ENCODE assay signal across 22 cellular contexts in genomic region chr7:157726764-157727163, GRCh38.
DNase-seq lines count a peak whose midpoint lies in the region; ATAC-seq, FAIRE-seq and TF ChIP-seq lines count a peak whose summit lies in the region.
"Had no signal": no experiment of that assay in that cellular context is flagged by ENCODE, and none has a peak within 500 bp of the region (broad histone marks: within the 10 kb centered on the region; RNA-seq: fewer than 3 reads in every experiment).

No MANE protein-coding gene starts in this region.

- H3K27me3 Mint-ChIP-seq in glutamatergic neuron (ENCODE audit: unreplicated experiment) = peaks cover 8% of the 10 kb centered on the region
- H3K27me3 Mint-ChIP-seq: B cell had no signal

- no peak for TF ChIP-seq POLR2A in K562 (conservative IDR thresholded peaks at IDR 0.05)

- FAIRE-seq in K562 (lab: Jason Lieb, UNC) = no peak
- FAIRE-seq: A549, D721Med, G401.6, GM12891, GM19239 had no signal

- H3K36me3 Mint-ChIP-seq in glutamatergic neuron (ENCODE audit: unreplicated experiment) = no peaks in the 10 kb centered on the region
- H3K36me3 Mint-ChIP-seq: CD8-positive, alpha-beta T cell had no signal

- no peak overlapping the region for H3K27ac Mint-ChIP-seq in glutamatergic neuron (ENCODE audit: unreplicated experiment)
- H3K27ac Mint-ChIP-seq: B cell; CD4-positive, alpha-beta T cell; CD8-positive, alpha-beta T cell had no signal

- DNase-seq in K562 (ENCODE audit: extremely low read depth in 1 of 4, low spot score in 3 of 4) = no peak
- no peak for DNase-seq in glutamatergic neuron
- no peak for DNase-seq in aorta
- DNase-seq in SHP77 (lab: John Stamatoyannopoulos, UW) = no peak
- DNase-seq: AML-193; Caco-2; Calu3; CD4-positive, alpha-beta T cell; CD8-positive, alpha-beta T cell; DMS79 treated with DMSO at 0.1 percent for 48 hours; GF-D8 had no signal

- TF ChIP-seq CTCF in HEK293 (tag by site-specific recombination; IDR thresholded peaks at IDR 0.05) (no peak), K562 (IDR thresholded peaks at IDR 0.05 in 2 of 3, conservative IDR thresholded peaks at IDR 0.05 in 1 of 3; ENCODE audit: insufficient read depth in 2 of 3, low read depth in 1 of 3, low read length in 3 of 3) (no peak), glutamatergic neuron (IDR thresholded peaks at IDR 0.05; ENCODE audit: partially characterized antibody, unreplicated experiment) (no peak)

- H3K27me3 ChIP-seq in K562 (ENCODE audit: control insufficient read depth in 2 of 2, insufficient read depth in 2 of 2, low read length in 2 of 2) (peaks cover 32 to 57% of the 10 kb centered on the region in 2 experiments; a peak in 4 of 5 replicates), aorta (ENCODE audit: control insufficient read depth in 1 of 2, insufficient read depth in 2 of 2, low read length in 1 of 2) (no peaks in the 10 kb centered on the region)

- 0% methylated on average over 9 of the region's 9 CpGs for WGBS in K562 (ENCODE audit: insufficient coverage, low coverage, missing lambda C conversion rate)
- 85 to 86% methylated on average over 9 of the region's 9 CpGs for WGBS in aorta, 2 donors

- H3K4me3 ChIP-seq in HEK293 (ENCODE audit: low read depth, low read length) = no peak overlapping the region
- H3K4me3 ChIP-seq in K562 = no peak overlapping the region
- H3K4me3 ChIP-seq in aorta (ENCODE audit: low read length in 2 of 2) = no peak overlapping the region
- H3K4me3 ChIP-seq: A549; BLaER1 treated with 17β-estradiol and CSF1 and Interleukin-3, amounts not matched to agents 10 nM and 100 nM had no signal

- H2AFZ ChIP-seq in K562 (ENCODE audit: low read depth, low read length) = no peak overlapping the region

- no TSS peak for BruUV-seq in K562 (replicated peaks; lab: Mats Ljungman, UMichigan)

- H3K36me3 ChIP-seq in HEK293 (ENCODE audit: control insufficient read depth in 2 of 2, insufficient read depth in 1 of 2, low read length in 2 of 2) (no peaks in the 10 kb centered on the region), K562 (ENCODE audit: control insufficient read depth, insufficient read depth, low read length) (no peaks in the 10 kb centered on the region), aorta (ENCODE audit: control insufficient read depth in 1 of 2, insufficient read depth in 2 of 2, low read length in 1 of 2) (no peaks in the 10 kb centered on the region)
- H3K36me3 ChIP-seq: BLaER1 treated with 17β-estradiol and CSF1 and Interleukin-3, amounts not matched to agents 10 nM and 100 nM had no signal

- peaks cover 11% of the 10 kb centered on the region for H3K9me3 Mint-ChIP-seq in glutamatergic neuron (ENCODE audit: unreplicated experiment)
- H3K9me3 Mint-ChIP-seq: CD4-positive, alpha-beta T cell; CD8-positive, alpha-beta T cell had no signal

- H3K9me1 ChIP-seq in K562 (ENCODE audit: control insufficient read depth, insufficient read depth, low read length) = no peaks in the 10 kb centered on the region

- no peak for TF ChIP-seq EP300 in K562 (IDR thresholded peaks at IDR 0.05; ENCODE audit: low read length)

- H4K20me1 ChIP-seq in K562 (replicated peaks; ENCODE audit: control insufficient read depth, insufficient read depth, low read length) = peaks cover 29% of the 10 kb centered on the region
- H4K20me1 ChIP-seq: BLaER1 treated with 17β-estradiol and CSF1 and Interleukin-3, amounts not matched to agents 10 nM and 100 nM had no signal

- H3K9ac ChIP-seq in K562 (ENCODE audit: insufficient read depth in 1 of 2, low read depth in 2 of 2, low read length in 2 of 2) = no peak overlapping the region
- H3K9ac ChIP-seq: BLaER1 treated with 17β-estradiol and CSF1 and Interleukin-3, amounts not matched to agents 10 nM and 100 nM had no signal

- peak overlapping the region; percentile 18 for H3K4me3 Mint-ChIP-seq in glutamatergic neuron (ENCODE audit: unreplicated experiment)
- H3K4me3 Mint-ChIP-seq: B cell; CD4-positive, alpha-beta T cell; CD8-positive, alpha-beta T cell had no signal

- CTCF ChIA-PET in HEK293 (lab: Yijun Ruan, JAX) = no interaction called here
- CTCF ChIA-PET in K562 (lab: Yijun Ruan, JAX; ENCODE audit: low intra/inter-chr PET ratio) = no interaction called here

- H3K4me2 ChIP-seq in K562 (ENCODE audit: insufficient read depth, low read length) = no peak overlapping the region
- H3K4me2 ChIP-seq: A549; BLaER1 treated with 17β-estradiol and CSF1 and Interleukin-3, amounts not matched to agents 10 nM and 100 nM had no signal

- intact Hi-C loops in K562 (cut with micrococcal nuclease) (no loop called here), aorta (cut with DNase I) (no loop called here)

- H3K9me3 ChIP-seq in HEK293 (ENCODE audit: control insufficient read depth, insufficient read depth, low read depth, low read length) = no peaks in the 10 kb centered on the region
- H3K9me3 ChIP-seq in K562 (replicated peaks; ENCODE audit: control insufficient read depth, insufficient read depth, low read depth, low read length) = no peaks in the 10 kb centered on the region
- H3K9me3 ChIP-seq in aorta (ENCODE audit: control insufficient read depth, low read length) = no peaks in the 10 kb centered on the region
- H3K9me3 ChIP-seq: A549, Caco-2 had no signal

- H3K4me1 ChIP-seq in HEK293 (ENCODE audit: control insufficient read depth, insufficient read depth, low read length) (no peaks in the 10 kb centered on the region), K562 (replicated peaks in 1 of 2; ENCODE audit: control insufficient read depth in 2 of 2, insufficient read depth in 2 of 2, low read length in 2 of 2) (peaks cover 0 to 10% of the 10 kb centered on the region in 2 experiments; a peak in 1 of 5 replicates), aorta (ENCODE audit: control insufficient read depth in 1 of 2, insufficient read depth in 2 of 2, low read length in 2 of 2) (no peaks in the 10 kb centered on the region)
- H3K4me1 ChIP-seq: A549, Caco-2 had no signal

- no peak overlapping the region for H3K27ac ChIP-seq in HEK293 (ENCODE audit: extremely low read depth, low read depth, low read length)
- H3K27ac ChIP-seq in K562 (ENCODE audit: extremely low read depth, low read depth, low read length) = no peak overlapping the region
- H3K27ac ChIP-seq in aorta (ENCODE audit: low read depth in 1 of 2, low read length in 2 of 2) = no peak overlapping the region
- H3K27ac ChIP-seq: 22Rv1; A549; BLaER1 treated with 17β-estradiol and CSF1 and Interleukin-3, amounts not matched to agents 10 nM and 100 nM; C4-2B had no signal

- ATAC-seq in K562 (no peak), HG03457 (IDR thresholded peaks at IDR 0.05; ENCODE audit: unreplicated experiment) (no peak), aorta (ENCODE audit: low FRiP score) (no peak)
- ATAC-seq: A549; CD8-positive, alpha-beta T cell had no signal

- in situ Hi-C loops in K562 (cut with MboI) = no loop called here

- POLR2A ChIA-PET in HEK293 (lab: Yijun Ruan, JAX) (no interaction called here), K562 (lab: Yijun Ruan, JAX) (interaction anchor here (0.6 kb wide), 1 partner anchor 279 kb away, joined by 4 read pairs; no protein-coding TSS in a partner anchor)

- H3K79me2 ChIP-seq in K562 (ENCODE audit: control insufficient read depth, insufficient read depth, low read length) = no peaks in the 10 kb centered on the region

- no peak for TF ChIP-seq RAD21 in K562 (CRISPR knock-in tag; conservative IDR thresholded peaks at IDR 0.05 in 1 of 2, IDR thresholded peaks at IDR 0.05 in 1 of 2)

- peaks cover 3% of the 10 kb centered on the region for H3K4me1 Mint-ChIP-seq in glutamatergic neuron (ENCODE audit: low read depth, unreplicated experiment)
- H3K4me1 Mint-ChIP-seq: B cell had no signal

TF ChIP-seq in HEK293, 187 proteins besides CTCF, POLR2A, EP300 and RAD21:
- no peak for TF ChIP-seq KLF10 (tag by site-specific recombination; IDR thresholded peaks at IDR 0.05)
- TF ChIP-seq TCF7L2 (IDR thresholded peaks at IDR 0.05; ENCODE audit: borderline replicate concordance, low read depth, low read length) = no peak
- no peak for TF ChIP-seq ZNF623 (tag by site-specific recombination; IDR thresholded peaks at IDR 0.05)
- TF ChIP-seq SCRT2 (tag by site-specific recombination; IDR thresholded peaks at IDR 0.05) = 0 out of 2 replicates have a peak, but pooled peaks have one; percentile 16
- TF ChIP-seq HOXA7 (CRISPR knock-in tag; IDR thresholded peaks at IDR 0.05; ENCODE audit: borderline replicate concordance) = no peak
- TF ChIP-seq ZNF785 (tag by site-specific recombination; IDR thresholded peaks at IDR 0.05) = no peak

TF ChIP-seq in K562, 482 proteins besides CTCF, POLR2A, EP300 and RAD21:
- no peak for TF ChIP-seq ZBTB8A (IDR thresholded peaks at IDR 0.05; ENCODE audit: partially characterized antibody)
- TF ChIP-seq, protein P1, sequence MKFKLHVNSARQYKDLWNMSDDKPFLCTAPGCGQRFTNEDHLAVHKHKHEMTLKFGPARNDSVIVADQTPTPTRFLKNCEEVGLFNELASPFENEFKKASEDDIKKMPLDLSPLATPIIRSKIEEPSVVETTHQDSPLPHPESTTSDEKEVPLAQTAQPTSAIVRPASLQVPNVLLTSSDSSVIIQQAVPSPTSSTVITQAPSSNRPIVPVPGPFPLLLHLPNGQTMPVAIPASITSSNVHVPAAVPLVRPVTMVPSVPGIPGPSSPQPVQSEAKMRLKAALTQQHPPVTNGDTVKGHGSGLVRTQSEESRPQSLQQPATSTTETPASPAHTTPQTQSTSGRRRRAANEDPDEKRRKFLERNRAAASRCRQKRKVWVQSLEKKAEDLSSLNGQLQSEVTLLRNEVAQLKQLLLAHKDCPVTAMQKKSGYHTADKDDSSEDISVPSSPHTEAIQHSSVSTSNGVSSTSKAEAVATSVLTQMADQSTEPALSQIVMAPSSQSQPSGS (CRISPR knock-in tag; IDR thresholded peaks at IDR 0.05) = no peak
- no peak for TF ChIP-seq ADNP (tag; IDR thresholded peaks at IDR 0.05)
- TF ChIP-seq HDAC6 (IDR thresholded peaks at IDR 0.05; ENCODE audit: low read depth, low read length) = peak; percentile 95; the same call in 1 of the 2 replicates
- TF ChIP-seq TCF3 (CRISPR knock-in tag; IDR thresholded peaks at IDR 0.05) = no peak
